ENCODE assay signal across 1 cellular context in the genomic region with DNA sequence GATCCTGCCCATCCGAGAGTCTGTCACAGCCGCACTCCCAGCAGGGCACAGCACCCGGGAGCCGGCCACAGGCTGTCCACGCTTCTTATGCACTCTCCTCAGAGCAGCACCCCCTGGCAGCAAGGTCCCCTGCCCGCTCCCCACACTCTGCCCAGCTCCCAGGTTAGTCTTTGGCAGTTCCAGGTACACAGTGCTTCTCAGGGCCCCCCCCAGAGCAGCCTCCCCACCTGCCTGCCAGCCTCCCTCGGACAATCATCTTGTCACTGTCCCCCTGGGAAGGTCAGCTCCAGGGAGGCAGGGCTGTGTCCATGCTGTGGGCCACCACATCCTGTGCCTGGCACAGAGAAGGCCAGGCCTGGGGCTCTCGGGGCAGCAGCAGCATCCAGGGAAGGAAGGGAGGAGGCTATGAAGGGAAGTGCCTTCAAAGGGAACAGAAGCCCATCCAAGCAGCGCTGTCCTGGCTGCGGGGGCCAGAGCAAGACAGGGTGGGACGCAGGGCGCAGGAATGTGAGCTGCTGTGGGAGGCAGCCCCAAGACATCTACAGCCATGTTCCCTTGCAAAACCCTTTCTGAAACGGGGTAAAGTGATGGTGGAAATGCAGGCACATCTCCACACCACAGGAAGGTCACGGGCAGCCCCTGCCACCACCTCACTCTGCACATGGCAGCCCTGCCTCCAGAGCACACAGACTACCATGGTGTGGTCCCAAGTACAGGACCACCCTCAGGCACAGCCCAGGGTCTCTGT.
TF ChIP-seq lines count a peak whose summit lies in the region.

No MANE protein-coding gene starts in this region.

TF ChIP-seq in H1, 55 proteins besides CTCF, POLR2A, EP300 and RAD21 (continued from another document):
- TF ChIP-seq HDAC2 (IDR thresholded peaks at IDR 0.05; ENCODE audit: borderline replicate concordance in 1 of 2, low read depth in 2 of 2, low read length in 2 of 2) (no peak), NRF1 (IDR thresholded peaks at IDR 0.05; ENCODE audit: low read depth, low read length) (no peak), JUND (IDR thresholded peaks at IDR 0.05; ENCODE audit: low read length) (no peak)
- TF ChIP-seq, protein P1, sequence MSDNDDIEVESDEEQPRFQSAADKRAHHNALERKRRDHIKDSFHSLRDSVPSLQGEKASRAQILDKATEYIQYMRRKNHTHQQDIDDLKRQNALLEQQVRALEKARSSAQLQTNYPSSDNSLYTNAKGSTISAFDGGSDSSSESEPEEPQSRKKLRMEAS (IDR thresholded peaks at IDR 0.05) = no peak
